Comparison of ENCODE assay signal across 8 cellular contexts in the genomic region with DNA sequence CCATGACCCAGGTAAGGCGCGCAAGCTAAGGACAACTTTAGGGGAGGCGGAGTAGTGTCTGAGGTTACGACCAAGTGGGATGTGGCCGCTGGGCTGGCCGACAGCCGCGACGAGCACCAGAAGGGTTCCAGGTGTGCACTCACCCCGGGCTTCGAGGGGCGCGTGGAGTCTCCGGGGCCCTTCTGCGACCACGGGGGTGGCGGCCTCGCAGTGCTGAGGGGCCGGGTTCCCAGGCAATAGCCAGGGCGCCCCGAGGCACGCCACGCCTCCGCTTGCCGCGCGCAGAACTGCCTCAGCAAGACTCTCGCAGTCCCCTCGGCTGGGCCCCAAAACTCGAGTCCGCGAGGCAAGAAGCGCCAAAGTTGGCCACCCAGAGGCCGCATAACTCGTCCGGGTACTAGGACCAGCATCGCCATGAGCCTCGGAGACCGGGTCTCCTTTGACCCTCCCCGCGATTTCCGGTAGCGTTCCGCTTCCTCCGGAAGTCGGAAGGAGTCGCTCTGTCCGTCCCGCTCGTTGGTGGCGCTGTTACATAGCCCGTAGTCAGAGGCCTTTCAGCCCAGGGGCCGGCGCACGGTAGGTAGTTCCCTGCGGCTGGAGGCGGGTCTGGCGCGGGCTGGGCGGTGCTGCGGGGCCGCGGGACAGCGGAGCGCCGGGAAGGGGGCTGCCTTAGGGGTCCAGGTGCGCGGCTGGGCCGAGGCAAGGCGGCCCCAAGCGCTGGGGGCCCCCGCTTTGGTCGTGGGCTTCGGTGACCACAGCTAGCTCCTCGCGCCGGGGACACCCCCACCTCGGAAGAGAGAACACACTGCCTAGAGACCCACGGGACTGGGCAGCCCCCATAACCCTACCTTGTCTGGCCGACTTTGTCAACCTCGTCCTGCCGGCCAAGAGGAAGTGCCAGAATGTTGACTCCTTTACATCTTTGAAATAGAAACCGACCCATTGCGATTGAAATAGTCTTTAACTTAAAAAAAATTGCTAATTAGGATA. TPM values are rescaled to one million over a fixed set of nuclear protein-coding genes. Genes with fewer than 3 reads are reported as not detected.
A peak's percentile ranks its signal among the peaks of the same experiment; 100 is the strongest.
DNase-seq lines count a peak whose midpoint lies in the region; ATAC-seq and TF ChIP-seq lines count a peak whose summit lies in the region.

A gene with protein sequence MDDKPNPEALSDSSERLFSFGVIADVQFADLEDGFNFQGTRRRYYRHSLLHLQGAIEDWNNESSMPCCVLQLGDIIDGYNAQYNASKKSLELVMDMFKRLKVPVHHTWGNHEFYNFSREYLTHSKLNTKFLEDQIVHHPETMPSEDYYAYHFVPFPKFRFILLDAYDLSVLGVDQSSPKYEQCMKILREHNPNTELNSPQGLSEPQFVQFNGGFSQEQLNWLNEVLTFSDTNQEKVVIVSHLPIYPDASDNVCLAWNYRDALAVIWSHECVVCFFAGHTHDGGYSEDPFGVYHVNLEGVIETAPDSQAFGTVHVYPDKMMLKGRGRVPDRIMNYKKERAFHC (plus strand): TSS at position 503 of the 990 bp plus-strand sequence. CDS start 7,333 bp downstream, outside the sequence.
A gene (minus strand): TSS at position 442 of the 990 bp plus-strand sequence. CDS start 26 bp downstream, at position 416.

- H3K4me2 ChIP-seq in mammary epithelial cell (ENCODE audit: insufficient read depth, low read depth, low read length): peak within 1 kb of the TSS; percentile 92

- TF ChIP-seq CTCF in AG04449 (IDR thresholded peaks at IDR 0.05; ENCODE audit: insufficient read depth, low read length, missing control alignments): peak; percentile 72
- TF ChIP-seq CTCF in VCaP (conservative IDR thresholded peaks at IDR 0.05): peak; percentile 29
- TF ChIP-seq CTCF in mammary epithelial cell (conservative IDR thresholded peaks at IDR 0.05 in 1 of 2, IDR thresholded peaks at IDR 0.05 in 1 of 2; ENCODE audit: extremely low read depth in 1 of 2, insufficient read depth in 1 of 2, low read depth in 1 of 2, low read length in 2 of 2): peak; percentile 10 to 59

- 0% methylated on average over 36 of the region's 84 CpGs for WGBS in mammary epithelial cell (ENCODE audit: low coverage, missing lambda C conversion rate)

- peak within 1 kb of the TSS; percentile 85 for H3K27ac ChIP-seq in VCaP
- H3K27ac ChIP-seq in mammary epithelial cell (ENCODE audit: insufficient read depth, low read depth, low read length): peak within 1 kb of the TSS; percentile 80
- peak within 1 kb of the TSS; percentile 40 for H3K27ac ChIP-seq in iPS-20b (ENCODE audit: low read length)
- peak within 1 kb of the TSS; percentile 74 to 99 (median 93) for H3K27ac ChIP-seq in skin epidermis

- H3K4me1 ChIP-seq in mammary epithelial cell (ENCODE audit: insufficient read depth, low read length) (peaks cover 11% of the 10 kb centered on the region), iPS-20b (ENCODE audit: insufficient read depth, low read length) (peaks cover 4% of the 10 kb centered on the region; the same call in 1 of the 2 replicates)

- H3K9ac ChIP-seq in mammary epithelial cell (ENCODE audit: insufficient read depth, low read length) (peak within 1 kb of the TSS; percentile 87), iPS-20b (ENCODE audit: low read depth, low read length) (peak within 1 kb of the TSS; percentile 81)

- H3K79me2 ChIP-seq in mammary epithelial cell (ENCODE audit: insufficient read depth, low read length): peaks cover 83% of the 10 kb centered on the region

- H4K20me1 ChIP-seq in mammary epithelial cell (ENCODE audit: insufficient read depth, low read length): no peaks in the 10 kb centered on the region

- peak; percentile 60 for DNase-seq in AG04449 (ENCODE audit: low read depth, low spot score)
- peak; percentile 82 for DNase-seq in NCI-H2196 (lab: John Stamatoyannopoulos, UW; ENCODE audit: unreplicated experiment)
- peak; percentile 90 for DNase-seq in mammary epithelial cell

- ATAC-seq in GM18867 (IDR thresholded peaks at IDR 0.05; ENCODE audit: unreplicated experiment) (peak; percentile 96), HG03103 (IDR thresholded peaks at IDR 0.05; ENCODE audit: low read depth, unreplicated experiment) (peak; percentile 97)

- no peaks in the 10 kb centered on the region for H3K27me3 ChIP-seq in mammary epithelial cell (ENCODE audit: insufficient read depth, low read length)
- H3K27me3 ChIP-seq in iPS-20b (ENCODE audit: insufficient read depth, low read length): no peaks in the 10 kb centered on the region

- CTCF ChIA-PET in AG04449 (lab: Yijun Ruan, JAX) (interaction anchor here (0.9 to 6.8 kb wide), 6 partner anchors 13 to 67 kb away, joined by 3 to 95 read pairs (median 10); no protein-coding TSS in a partner anchor), mammary epithelial cell (lab: Charles Lee; ENCODE audit: low non-redundant PET) (interaction anchor here (0.6 kb wide), 1 partner anchor 55 kb away, joined by 5 read pairs; no protein-coding TSS in a partner anchor)

- peak within 1 kb of the TSS; percentile 97 for H3K4me3 ChIP-seq in AG04449 (ENCODE audit: low read depth, low read length)
- H3K4me3 ChIP-seq in mammary epithelial cell (replicated peaks in 1 of 3; ENCODE audit: insufficient read depth in 1 of 3, low read depth in 2 of 3, low read length in 3 of 3): peak within 1 kb of the TSS; percentile 73 to 85 (median 80)
- peak within 1 kb of the TSS; percentile 88 for H3K4me3 ChIP-seq in iPS-20b (ENCODE audit: low read length)
- peak within 1 kb of the TSS; percentile 64 to 100 (median 97) for H3K4me3 ChIP-seq in skin epidermis

- POLR2A ChIA-PET in AG04449 (lab: Yijun Ruan, JAX): interaction anchor here (0.6 kb wide), 1 partner anchor 31 kb away, joined by 6 read pairs; no protein-coding TSS in a partner anchor

- H2AFZ ChIP-seq in mammary epithelial cell (ENCODE audit: low read depth, low read length): peak within 1 kb of the TSS; percentile 96

- H3K36me3 ChIP-seq in mammary epithelial cell (ENCODE audit: insufficient read depth, low read length): peaks cover 17% of the 10 kb centered on the region
- H3K36me3 ChIP-seq in iPS-20b (ENCODE audit: insufficient read depth, low read depth, low read length): peaks cover 34% of the 10 kb centered on the region

- in situ Hi-C loops in mammary epithelial cell (cut with MboI; ENCODE audit: low sequenced_read_pairs in 2 of 2): no loop called here

- no peaks in the 10 kb centered on the region for H3K9me3 ChIP-seq in mammary epithelial cell (replicated peaks; ENCODE audit: insufficient read depth, low read length)
- no peaks in the 10 kb centered on the region for H3K9me3 ChIP-seq in iPS-20b (ENCODE audit: insufficient read depth, low read depth, low read length)

- intact Hi-C loops in mammary epithelial cell (cut with micrococcal nuclease): loop anchor here (1.0 to 2.0 kb wide), 2 partner anchors 75 to 79 kb away; no protein-coding TSS in a partner anchor

- BruUV-seq in mammary epithelial cell (replicated peaks; lab: Mats Ljungman, UMichigan): no TSS peak

- dilution Hi-C loops in mammary epithelial cell (cut with HindIII; ENCODE audit: low sequenced_read_pairs): no loop called here

RNA-seq across cellular contexts. Expression of the first gene that starts in this region (rescaled TPM):
- 10 to 100 TPM in 1 of 2 donors, 1 to 10 TPM in 1; 8.8 to 10.2 TPM for total RNA-seq in mammary epithelial cell
- 6.6 TPM for polyA plus RNA-seq in mammary epithelial cell
- 32.8 TPM for polyA minus RNA-seq in mammary epithelial cell

RNA-seq across cellular contexts. Expression of the second gene that starts in this region (rescaled TPM):
- 10 to 100 TPM; 24.2 to 37.0 TPM for total RNA-seq in mammary epithelial cell
- polyA plus RNA-seq in mammary epithelial cell: 18.4 TPM
- polyA minus RNA-seq in mammary epithelial cell: 16.9 TPM

Comparison
In these comparisons a context has a peak if more than half of its experiments do, and no peak if none do; other contexts are left out.
1. Peak in every context shown above with its lines: DNase-seq, ATAC-seq, H3K4me3 ChIP-seq and H3K27ac ChIP-seq.
2. H3K27ac ChIP-seq: peak in every context shown above with its lines; median percentile 93 in skin epidermis; 85 in VCaP; 80 in mammary epithelial cell; 40 in iPS-20b.